9 cellular contexts compared by ENCODE assay signal in the genomic region with DNA sequence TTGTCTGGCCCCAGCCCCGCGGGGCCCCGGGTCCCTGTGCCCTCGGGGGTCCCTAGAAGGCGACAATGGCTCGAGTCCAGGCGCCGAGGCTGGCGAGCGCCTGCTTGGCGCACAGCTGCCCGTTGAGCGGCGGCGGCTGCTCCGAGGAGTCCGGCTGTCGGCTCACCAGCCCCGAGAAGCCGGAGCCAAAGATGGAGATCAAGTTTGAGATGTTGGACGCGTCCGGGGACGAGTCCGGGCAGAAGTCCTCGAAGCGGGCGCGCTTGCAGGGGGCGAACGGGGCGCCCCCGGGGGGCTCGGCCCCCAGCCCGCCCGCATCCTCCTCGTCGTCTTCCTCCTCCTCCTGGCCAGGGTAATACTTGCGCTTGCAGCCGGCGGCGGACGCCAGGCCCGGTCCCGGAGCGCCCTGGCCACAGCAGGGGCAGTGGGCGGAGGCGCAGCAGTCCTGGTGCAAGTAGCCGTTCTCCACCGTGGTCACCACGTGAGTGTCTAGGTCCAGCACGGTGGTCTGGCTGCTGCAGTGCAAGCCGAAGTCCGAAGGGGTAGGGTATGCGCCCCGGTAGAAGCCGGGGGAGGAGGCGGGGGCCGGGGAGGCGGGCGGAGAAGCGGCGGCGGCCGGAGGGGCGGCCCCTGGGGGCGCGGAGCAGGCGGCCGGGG. TPM values are rescaled to one million over a fixed set of nuclear protein-coding genes. Genes with fewer than 3 reads are reported as not detected.
DNase-seq lines count a peak whose midpoint lies in the region; ATAC-seq, FAIRE-seq and TF ChIP-seq lines count a peak whose summit lies in the region.
"Had no signal": no experiment of that assay in that cellular context is flagged by ENCODE, and none has a peak within 500 bp of the region (broad histone marks: within the 10 kb centered on the region; RNA-seq: fewer than 3 reads in every experiment).

No MANE protein-coding gene starts in this region.

- no peak for TF ChIP-seq POLR2A in IMR-90 (IDR thresholded peaks at IDR 0.05; ENCODE audit: low read depth, low read length)

- H2BK120ac ChIP-seq in IMR-90 (ENCODE audit: low read depth, low read length), result no peak overlapping the region

- H3K14ac ChIP-seq in IMR-90 (replicated peaks; ENCODE audit: low read depth, low read length), result peak overlapping the region; percentile 77

- H4K8ac ChIP-seq in IMR-90 (ENCODE audit: low read depth in 2 of 2, low read length in 2 of 2), result no peak overlapping the region

- H2BK15ac ChIP-seq in IMR-90 (ENCODE audit: low read depth, low read length), result no peak overlapping the region

- BruUV-seq in IMR-90 (replicated peaks; lab: Mats Ljungman, UMichigan), result no TSS peak

- 0% methylated on average over 38 of the region's 70 CpGs; no CpG with 5 or more reads in 1 of the 2 experiments for WGBS in IMR-90 (ENCODE audit: extremely low coverage in 2 of 2, insufficient read length in 1 of 2), 2 experiments

- peak overlapping the region; percentile 28 for H2AFZ ChIP-seq in IMR-90 (replicated peaks; ENCODE audit: low read length, poor library complexity)

- no peak for ATAC-seq in IMR-90 (ENCODE audit: low read depth)
- ATAC-seq in activated T-helper 17 cell treated with anti-CD3 and anti-CD28 coated beads, Interleukin-2, amount 50 U/mL, for 72 hours (replicated peaks), result no peak

- H2BK20ac ChIP-seq in IMR-90 (ENCODE audit: low read depth, low read length), result no peak overlapping the region

- H3K4me1 Mint-ChIP-seq in activated T-helper 17 cell treated with anti-CD3 and anti-CD28 coated beads, Interleukin-2, amount 50 U/mL, for 72 hours, result no peaks in the 10 kb centered on the region

- no peaks in the 10 kb centered on the region for H3K36me3 Mint-ChIP-seq in activated T-helper 17 cell treated with anti-CD3 and anti-CD28 coated beads, Interleukin-2, amount 50 U/mL, for 72 hours (ENCODE audit: low read depth)

- FAIRE-seq in D721Med (lab: Jason Lieb, UNC), result no peak
- FAIRE-seq: TTC549 had no signal

- H3K9me3 Mint-ChIP-seq in activated T-helper 17 cell treated with anti-CD3 and anti-CD28 coated beads, Interleukin-2, amount 50 U/mL, for 72 hours, result no peaks in the 10 kb centered on the region

- H3K4me1 ChIP-seq in IMR-90 (ENCODE audit: control insufficient read depth, insufficient read depth, low read length), result peaks cover 15% of the 10 kb centered on the region
- H3K4me1 ChIP-seq in cardiac muscle cell (ENCODE audit: low read depth), result peaks cover 12% of the 10 kb centered on the region

- in situ Hi-C loops in IMR-90 (cut with MboI; ENCODE audit: low sequenced_read_pairs), result no loop called here

- H3K36me3 ChIP-seq in IMR-90 (ENCODE audit: control insufficient read depth, insufficient read depth, low read length), result peaks cover 4% of the 10 kb centered on the region; the same call in 1 of the 2 replicates
- no peaks in the 10 kb centered on the region for H3K36me3 ChIP-seq in cardiac muscle cell

- peak overlapping the region; percentile 93 for H2BK5ac ChIP-seq in IMR-90 (ENCODE audit: low read depth, low read length, poor library complexity, severe bottlenecking)

- peaks cover 0 to 12% of the 10 kb centered on the region in 2 experiments; a peak in 2 of 4 replicates for H3K79me1 ChIP-seq in IMR-90 (ENCODE audit: low read depth in 1 of 2, low read length in 2 of 2)

- TF ChIP-seq RAD21 in IMR-90 (IDR thresholded peaks at IDR 0.05; ENCODE audit: low read length), result no peak

- intact Hi-C loops in IMR-90 (cut with micrococcal nuclease), result loop anchor here (1.0 to 5.0 kb wide), 3 partner anchors 140 to 390 kb away; no protein-coding TSS in a partner anchor

- peak overlapping the region; percentile 66 for H3K18ac ChIP-seq in IMR-90 (ENCODE audit: low read depth, low read length)

- dilution Hi-C loops in IMR-90 (cut with HindIII; ENCODE audit: low sequenced_read_pairs, unreplicated experiment), result no loop called here

- DNase-seq in D721Med (ENCODE audit: insufficient read length, low spot score) (peak; percentile 31), IMR-90 (peak; percentile 49), cardiac muscle cell (ENCODE audit: low read depth in 1 of 2, low spot score in 1 of 2) (peak; percentile 57 to 65), putamen (ENCODE audit: low spot score) (peak; percentile 20), GF-D8 (lab: John Stamatoyannopoulos, UW) (no peak), GM19238 (ENCODE audit: insufficient read length, low spot score) (no peak)
- no peak for DNase-seq in activated effector memory CD4-positive, alpha-beta T cell treated with Interleukin-2 at 50 U/mL for 16 hours

- H3K9me3 ChIP-seq in IMR-90 (ENCODE audit: control insufficient read depth, insufficient read depth, low read length), result no peaks in the 10 kb centered on the region
- no peaks in the 10 kb centered on the region for H3K9me3 ChIP-seq in cardiac muscle cell (ENCODE audit: low read depth)

- H3K27ac ChIP-seq in IMR-90 (ENCODE audit: insufficient read depth, low read length) (peak overlapping the region; percentile 97), cardiac muscle cell (peak overlapping the region; percentile 78)

- no peaks in the 10 kb centered on the region for H3K9me1 ChIP-seq in IMR-90 (ENCODE audit: insufficient read depth, low read length)

- H3K4me3 Mint-ChIP-seq in activated T-helper 17 cell treated with anti-CD3 and anti-CD28 coated beads, Interleukin-2, amount 50 U/mL, for 72 hours, result peak overlapping the region; percentile 82

- peak overlapping the region; percentile 93; the same call in 1 of the 2 replicates for H3K56ac ChIP-seq in IMR-90 (ENCODE audit: extremely low read depth, insufficient read depth, low read length)

- CTCF ChIA-PET in IMR-90 (lab: Yijun Ruan, JAX), result interaction anchor here (0.7 kb wide), 1 partner anchor 596 kb away, joined by 4 read pairs; no protein-coding TSS in a partner anchor

- H3K27me3 ChIP-seq in IMR-90 (ENCODE audit: control insufficient read depth, insufficient read depth, low read length), result no peaks in the 10 kb centered on the region
- H3K27me3 ChIP-seq in cardiac muscle cell, result peaks cover 7% of the 10 kb centered on the region

- peak overlapping the region; percentile 80 for H3K4ac ChIP-seq in IMR-90 (ENCODE audit: low read depth, low read length)

- H2AK9ac ChIP-seq in IMR-90 (replicated peaks; ENCODE audit: low read depth, low read length, poor library complexity), result peak overlapping the region; percentile 85

- peak overlapping the region; percentile 94 for H3K9ac ChIP-seq in IMR-90 (ENCODE audit: low read depth, low read length)

- peak overlapping the region; percentile 72; the same call in 1 of the 2 replicates for H2AK5ac ChIP-seq in IMR-90 (ENCODE audit: low read depth, low read length)

- peak overlapping the region; percentile 13 for H4K5ac ChIP-seq in IMR-90 (ENCODE audit: low read depth, low read length)

- POLR2A ChIA-PET in IMR-90 (lab: Charles Lee; ENCODE audit: unreplicated experiment), result interaction anchor here (2.0 kb wide), 1 partner anchor 306 kb away, joined by 14 read pairs; no protein-coding TSS in a partner anchor

- TF ChIP-seq CTCF in D721Med (IDR thresholded peaks at IDR 0.05; ENCODE audit: insufficient read depth, missing control alignments) (no peak), IMR-90 (conservative IDR thresholded peaks at IDR 0.05; ENCODE audit: low read depth, low read length) (no peak), cardiac muscle cell (IDR thresholded peaks at IDR 0.05; ENCODE audit: low read depth, low read length) (no peak)

- peaks cover 4% of the 10 kb centered on the region for H3K27me3 Mint-ChIP-seq in activated T-helper 17 cell treated with anti-CD3 and anti-CD28 coated beads, Interleukin-2, amount 50 U/mL, for 72 hours

- no peak overlapping the region; the same call in 1 of the 2 replicates for H4K91ac ChIP-seq in IMR-90 (ENCODE audit: insufficient read depth, low read depth, low read length)

- peak overlapping the region; percentile 89 for H3K4me3 ChIP-seq in IMR-90 (ENCODE audit: insufficient read depth, low read depth, low read length)
- peak overlapping the region; percentile 88 for H3K4me3 ChIP-seq in cardiac muscle cell

- H3K27ac Mint-ChIP-seq in activated T-helper 17 cell treated with anti-CD3 and anti-CD28 coated beads, Interleukin-2, amount 50 U/mL, for 72 hours, result no peak overlapping the region

- H3K4me2 ChIP-seq in IMR-90 (ENCODE audit: low read depth, low read length), result peak overlapping the region; percentile 39; the same call in 1 of the 2 replicates

- peaks cover 16% of the 10 kb centered on the region for H4K20me1 ChIP-seq in IMR-90 (ENCODE audit: insufficient read depth, low read length)

- peak overlapping the region; percentile 89; the same call in 1 of the 2 replicates for H3K23ac ChIP-seq in IMR-90 (ENCODE audit: low read depth, low read length)

TF ChIP-seq in IMR-90, 13 proteins besides CTCF, POLR2A, EP300 and RAD21:
- no peak for TF ChIP-seq SMC3 (IDR thresholded peaks at IDR 0.05; ENCODE audit: low read depth, low read length)
- no peak for TF ChIP-seq NFE2L2 (IDR thresholded peaks at IDR 0.05; ENCODE audit: low read depth, low read length)
- no peak for TF ChIP-seq RCOR1 (IDR thresholded peaks at IDR 0.05; ENCODE audit: insufficient replicate concordance, low read length)
- TF ChIP-seq MXI1 (IDR thresholded peaks at IDR 0.05; ENCODE audit: borderline replicate concordance, low read depth, low read length), result peak; percentile 50; the same call in 1 of the 2 replicates
- no peak for TF ChIP-seq RFX5 (IDR thresholded peaks at IDR 0.05; ENCODE audit: low read depth, low read length)
- TF ChIP-seq CEBPB (IDR thresholded peaks at IDR 0.05; ENCODE audit: low read depth, low read length), result no peak
- no peak for TF ChIP-seq MAZ (IDR thresholded peaks at IDR 0.05; ENCODE audit: borderline replicate concordance, low read depth, low read length)
- TF ChIP-seq MAFK (IDR thresholded peaks at IDR 0.05; ENCODE audit: low read depth, low read length), result no peak

RNA-seq across cellular contexts. Expression of a gene that starts 1.1 kb away (rescaled TPM):
- total RNA-seq in IMR-90 (2012; rRNA removed), result 12.5 and 14.4 TPM in 2 replicates
- polyA plus RNA-seq in IMR-90 (2012; rRNA removed), result 13.4 and 21.0 TPM in 2 replicates
- polyA plus RNA-seq in IMR-90 (2012; cell fraction: cytosol; rRNA removed), result 12.4 and 35.8 TPM in 2 replicates
- 13.1 and 28.4 TPM in 2 replicates for polyA plus RNA-seq in IMR-90 (2012; cell fraction: nucleus; rRNA removed; ENCODE audit: low replicate concordance)
- total RNA-seq in activated T-helper 17 cell treated with anti-CD3 and anti-CD28 coated beads, Interleukin-2, amount 50 U/mL, for 72 hours, result 1 to 10 TPM in 1 of 2 donors, under 1 TPM in 1; 0.67 to 2.2 TPM
- 51.7 and 77.4 TPM in 2 replicates for total RNA-seq in cardiac muscle cell
- 21.5 and 38.5 TPM in 2 replicates for polyA plus RNA-seq in cardiac muscle cell

Comparison
In these comparisons a context has a peak if more than half of its experiments do, and no peak if none do; other contexts are left out.
1. DNase-seq: peak in D721Med (single experiment), IMR-90 (single experiment), cardiac muscle cell (2 of 2) and putamen (single experiment); none in GF-D8 (single experiment), GM19238 (single experiment) and activated effector memory CD4-positive, alpha-beta T cell treated with Interleukin-2 at 50 U/mL for 16 hours (single experiment).